In genomic region chr5:17475064-17475463, GRCh38 we compare ENCODE assay signal across 18 cellular contexts. TPM values are rescaled to one million over a fixed set of nuclear protein-coding genes. Genes with fewer than 3 reads are reported as not detected.
"Had no signal": no experiment of that assay in that cellular context is flagged by ENCODE, and none has a peak within 500 bp of the region (broad histone marks: within the 10 kb centered on the region; RNA-seq: fewer than 3 reads in every experiment).

No MANE protein-coding gene starts in this region.

RNA-seq across cellular contexts. Expression of gene TAF11L2, which starts 23.0 kb away (rescaled TPM):
- total RNA-seq: activated CD4-positive, alpha-beta memory T cell treated with anti-CD3 and anti-CD28 coated beads, Interleukin-2, amount 10 ng/mL, durations not matched to agents 7 days and 5 days; activated CD4-positive, alpha-beta T cell treated with anti-CD3 and anti-CD28 coated beads, Interleukin-2, amount 10 ng/mL, durations not matched to agents 7 days and 5 days; activated naive CD4-positive, alpha-beta T cell treated with anti-CD3 and anti-CD28 coated beads, Interleukin-2, amount 50 U/mL, for 72 hours; activated naive CD8-positive, alpha-beta T cell treated with anti-CD3 and anti-CD28 coated beads, Interleukin-2, amount 10 ng/mL, durations not matched to agents 7 days and 5 days; activated T-cell treated with anti-CD3 and anti-CD28 coated beads, Interleukin-2, amount 50 U/mL, for 72 hours; ascending aorta; breast epithelium; cardiac muscle cell; colonic mucosa; dermis microvascular lymphatic vessel endothelial cell; endothelial cell of umbilical vein; esophagus squamous epithelium; fibroblast of lung; fibroblast of villous mesenchyme; gastroesophageal sphincter; glomerular endothelial cell; heart right ventricle had no signal
- polyA plus RNA-seq: cardiac muscle cell, endothelial cell of umbilical vein, esophagus, fibroblast of lung, heart right ventricle had no signal

RNA-seq across cellular contexts. Expression of gene TAF11L3, which starts 43.1 kb away (rescaled TPM):
- total RNA-seq: activated CD4-positive, alpha-beta memory T cell treated with anti-CD3 and anti-CD28 coated beads, Interleukin-2, amount 10 ng/mL, durations not matched to agents 7 days and 5 days; activated CD4-positive, alpha-beta T cell treated with anti-CD3 and anti-CD28 coated beads, Interleukin-2, amount 10 ng/mL, durations not matched to agents 7 days and 5 days; activated naive CD4-positive, alpha-beta T cell treated with anti-CD3 and anti-CD28 coated beads, Interleukin-2, amount 50 U/mL, for 72 hours; activated naive CD8-positive, alpha-beta T cell treated with anti-CD3 and anti-CD28 coated beads, Interleukin-2, amount 10 ng/mL, durations not matched to agents 7 days and 5 days; activated T-cell treated with anti-CD3 and anti-CD28 coated beads, Interleukin-2, amount 50 U/mL, for 72 hours; ascending aorta; breast epithelium; cardiac muscle cell; colonic mucosa; dermis microvascular lymphatic vessel endothelial cell; endothelial cell of umbilical vein; esophagus squamous epithelium; fibroblast of lung; fibroblast of villous mesenchyme; gastroesophageal sphincter; glomerular endothelial cell; heart right ventricle had no signal
- polyA plus RNA-seq: cardiac muscle cell, endothelial cell of umbilical vein, esophagus, fibroblast of lung, heart right ventricle had no signal

RNA-seq across cellular contexts. Expression of gene TAF11L4, which starts 46.5 kb away (rescaled TPM):
- total RNA-seq: activated CD4-positive, alpha-beta memory T cell treated with anti-CD3 and anti-CD28 coated beads, Interleukin-2, amount 10 ng/mL, durations not matched to agents 7 days and 5 days; activated CD4-positive, alpha-beta T cell treated with anti-CD3 and anti-CD28 coated beads, Interleukin-2, amount 10 ng/mL, durations not matched to agents 7 days and 5 days; activated naive CD4-positive, alpha-beta T cell treated with anti-CD3 and anti-CD28 coated beads, Interleukin-2, amount 50 U/mL, for 72 hours; activated naive CD8-positive, alpha-beta T cell treated with anti-CD3 and anti-CD28 coated beads, Interleukin-2, amount 10 ng/mL, durations not matched to agents 7 days and 5 days; activated T-cell treated with anti-CD3 and anti-CD28 coated beads, Interleukin-2, amount 50 U/mL, for 72 hours; ascending aorta; breast epithelium; cardiac muscle cell; colonic mucosa; dermis microvascular lymphatic vessel endothelial cell; endothelial cell of umbilical vein; esophagus squamous epithelium; fibroblast of lung; fibroblast of villous mesenchyme; gastroesophageal sphincter; glomerular endothelial cell; heart right ventricle had no signal
- polyA plus RNA-seq: cardiac muscle cell, endothelial cell of umbilical vein, esophagus, fibroblast of lung, heart right ventricle had no signal

RNA-seq across cellular contexts. Expression of gene TAF11L5, which starts 50.0 kb away (rescaled TPM):
- total RNA-seq: activated CD4-positive, alpha-beta memory T cell treated with anti-CD3 and anti-CD28 coated beads, Interleukin-2, amount 10 ng/mL, durations not matched to agents 7 days and 5 days; activated CD4-positive, alpha-beta T cell treated with anti-CD3 and anti-CD28 coated beads, Interleukin-2, amount 10 ng/mL, durations not matched to agents 7 days and 5 days; activated naive CD4-positive, alpha-beta T cell treated with anti-CD3 and anti-CD28 coated beads, Interleukin-2, amount 50 U/mL, for 72 hours; activated naive CD8-positive, alpha-beta T cell treated with anti-CD3 and anti-CD28 coated beads, Interleukin-2, amount 10 ng/mL, durations not matched to agents 7 days and 5 days; activated T-cell treated with anti-CD3 and anti-CD28 coated beads, Interleukin-2, amount 50 U/mL, for 72 hours; ascending aorta; breast epithelium; cardiac muscle cell; colonic mucosa; dermis microvascular lymphatic vessel endothelial cell; endothelial cell of umbilical vein; esophagus squamous epithelium; fibroblast of lung; fibroblast of villous mesenchyme; gastroesophageal sphincter; glomerular endothelial cell; heart right ventricle had no signal
- polyA plus RNA-seq: cardiac muscle cell, endothelial cell of umbilical vein, esophagus, fibroblast of lung, heart right ventricle had no signal

RNA-seq across cellular contexts. Expression of gene TAF11L6, which starts 53.4 kb away (rescaled TPM):
- total RNA-seq: activated CD4-positive, alpha-beta memory T cell treated with anti-CD3 and anti-CD28 coated beads, Interleukin-2, amount 10 ng/mL, durations not matched to agents 7 days and 5 days; activated CD4-positive, alpha-beta T cell treated with anti-CD3 and anti-CD28 coated beads, Interleukin-2, amount 10 ng/mL, durations not matched to agents 7 days and 5 days; activated naive CD4-positive, alpha-beta T cell treated with anti-CD3 and anti-CD28 coated beads, Interleukin-2, amount 50 U/mL, for 72 hours; activated naive CD8-positive, alpha-beta T cell treated with anti-CD3 and anti-CD28 coated beads, Interleukin-2, amount 10 ng/mL, durations not matched to agents 7 days and 5 days; activated T-cell treated with anti-CD3 and anti-CD28 coated beads, Interleukin-2, amount 50 U/mL, for 72 hours; ascending aorta; breast epithelium; cardiac muscle cell; colonic mucosa; dermis microvascular lymphatic vessel endothelial cell; endothelial cell of umbilical vein; esophagus squamous epithelium; fibroblast of lung; fibroblast of villous mesenchyme; gastroesophageal sphincter; glomerular endothelial cell; heart right ventricle had no signal
- polyA plus RNA-seq: cardiac muscle cell, endothelial cell of umbilical vein, esophagus, fibroblast of lung, heart right ventricle had no signal
